In the genomic region with DNA sequence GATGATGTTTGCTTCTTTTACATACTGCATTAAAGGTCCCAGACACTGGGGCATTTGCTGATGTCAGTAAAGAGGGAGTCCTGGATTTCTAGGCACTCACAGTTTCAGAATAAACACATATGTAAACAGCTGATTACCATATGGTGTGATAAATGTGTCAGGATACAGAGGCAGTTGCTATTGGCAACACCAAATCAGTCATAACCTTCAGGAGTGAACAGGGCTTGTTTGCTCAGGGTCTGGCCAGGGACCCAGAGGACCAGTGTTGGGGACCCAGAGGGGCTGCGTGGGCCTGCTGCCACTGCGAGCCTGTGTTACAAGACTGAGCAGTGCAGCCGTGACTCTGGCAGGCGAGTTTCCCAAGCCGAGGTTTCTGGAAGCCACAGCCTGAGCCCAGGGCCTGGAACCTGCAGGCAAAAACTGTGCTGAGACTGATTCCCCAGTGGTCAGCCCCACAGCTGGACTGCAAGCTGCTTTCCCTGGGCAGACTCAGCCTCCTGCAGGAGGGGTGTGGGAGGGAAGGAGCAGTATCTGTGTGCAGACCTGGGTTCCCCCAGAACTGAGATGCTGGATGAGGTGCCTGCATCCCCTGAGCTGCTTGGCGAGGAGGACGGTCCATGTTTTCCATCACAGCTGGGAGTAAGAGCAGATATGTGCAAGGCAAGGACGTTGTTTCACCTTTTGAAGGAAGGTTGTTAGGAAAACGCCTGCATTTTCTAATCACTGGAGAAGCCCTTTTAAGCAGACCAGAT, we compare ENCODE assay signal across 14 cellular contexts. TPM values are rescaled to one million over a fixed set of nuclear protein-coding genes. Genes with fewer than 3 reads are reported as not detected.
DNase-seq lines count a peak whose midpoint lies in the region; ATAC-seq and TF ChIP-seq lines count a peak whose summit lies in the region.
"Had no signal": no experiment of that assay in that cellular context is flagged by ENCODE, and none has a peak within 500 bp of the region (broad histone marks: within the 10 kb centered on the region; RNA-seq: fewer than 3 reads in every experiment).

No MANE protein-coding gene starts in this region.

- TF ChIP-seq CTCF in chondrocyte (IDR thresholded peaks at IDR 0.05) (peak; percentile 16), type B pancreatic cell (conservative IDR thresholded peaks at IDR 0.05) (no peak)

- H3K36me3 Mint-ChIP-seq in chondrocyte (ENCODE audit: low read depth) (no peaks in the 10 kb centered on the region), type B pancreatic cell (peaks cover 5% of the 10 kb centered on the region)
- H3K36me3 Mint-ChIP-seq: IgD-negative memory B cell, neural progenitor cell had no signal

- H3K4me3 Mint-ChIP-seq in chondrocyte (ENCODE audit: unreplicated experiment) (no peak overlapping the region), type B pancreatic cell (peak overlapping the region; percentile 10)
- H3K4me3 Mint-ChIP-seq: activated T-cell treated with anti-CD3 and anti-CD28 coated beads, Interleukin-2, amount 50 U/mL, for 72 hours; IgD-negative memory B cell; neural progenitor cell had no signal

- H3K27me3 Mint-ChIP-seq in chondrocyte (ENCODE audit: low read depth) = no peaks in the 10 kb centered on the region
- no peaks in the 10 kb centered on the region for H3K27me3 Mint-ChIP-seq in type B pancreatic cell

- H3K27ac ChIP-seq in layer of hippocampus (ENCODE audit: low read depth, low read length) = peak overlapping the region; percentile 15
- H3K27ac ChIP-seq: 22Rv1, neural progenitor cell had no signal

- H3K4me1 Mint-ChIP-seq in chondrocyte (ENCODE audit: low read depth) (peaks cover 90% of the 10 kb centered on the region), type B pancreatic cell (ENCODE audit: unreplicated experiment) (peaks cover 82% of the 10 kb centered on the region)
- H3K4me1 Mint-ChIP-seq: IgD-negative memory B cell had no signal

- ATAC-seq in GM18873 (IDR thresholded peaks at IDR 0.05; ENCODE audit: low FRiP score, unreplicated experiment) = no peak
- no peak for ATAC-seq in HG02759 (IDR thresholded peaks at IDR 0.05; ENCODE audit: unreplicated experiment)
- ATAC-seq: activated T-cell treated with anti-CD3 and anti-CD28 coated beads, Interleukin-2, amount 50 U/mL, for 72 hours had no signal

- H3K9me3 Mint-ChIP-seq in chondrocyte (ENCODE audit: low read depth) (no peaks in the 10 kb centered on the region), type B pancreatic cell (no peaks in the 10 kb centered on the region)
- H3K9me3 Mint-ChIP-seq: activated T-cell treated with anti-CD3 and anti-CD28 coated beads, Interleukin-2, amount 50 U/mL, for 72 hours; IgD-negative memory B cell; neural progenitor cell had no signal

- DNase-seq in DMS 273 (lab: John Stamatoyannopoulos, UW; ENCODE audit: unreplicated experiment) (peak; percentile 49), DMS 273 treated with DMSO at 0.1 percent for 48 hours (lab: John Stamatoyannopoulos, UW) (no peak), chondrocyte (ENCODE audit: low spot score) (no peak), type B pancreatic cell (ENCODE audit: extremely low spot score, unreplicated experiment) (no peak), RKO (ENCODE audit: low spot score) (no peak)
- DNase-seq: activated T-cell treated with anti-CD3 and anti-CD28 coated beads, Interleukin-2, amount 50 U/mL, for 72 hours; effector CD4-positive, alpha-beta T cell; stimulated activated CD4-positive, alpha-beta T cell treated with anti-CD3 and anti-CD28 coated beads, Interleukin-4, amount 100 ng/mL, for 4 hours had no signal

- H3K27me3 ChIP-seq in layer of hippocampus (ENCODE audit: control insufficient read depth, insufficient read depth, low read length) = no peaks in the 10 kb centered on the region
- H3K27me3 ChIP-seq: neural progenitor cell had no signal

- H3K27ac Mint-ChIP-seq in chondrocyte (ENCODE audit: unreplicated experiment) (no peak overlapping the region), type B pancreatic cell (peak overlapping the region; percentile 67)
- H3K27ac Mint-ChIP-seq: activated T-cell treated with anti-CD3 and anti-CD28 coated beads, Interleukin-2, amount 50 U/mL, for 72 hours; IgD-negative memory B cell had no signal

RNA-seq across cellular contexts. Expression of a gene that starts 23.6 kb away (rescaled TPM):
- total RNA-seq in chondrocyte (60.7 to 73.2 TPM (median 61.5 TPM) in 3 replicates), type B pancreatic cell (ENCODE audit: low replicate concordance) (45.6 and 49.6 TPM in 2 replicates)
